Comparison of ENCODE assay signal across 26 cellular contexts in genomic region chr7:33687601-33688000, GRCh38.
"Had no signal": no experiment of that assay in that cellular context is flagged by ENCODE, and none has a peak within 500 bp of the region (broad histone marks: within the 10 kb centered on the region; RNA-seq: fewer than 3 reads in every experiment).

No MANE protein-coding gene starts in this region.

- H3K36me3 ChIP-seq: neutrophil, pancreas, prostate gland, right lobe of liver, sigmoid colon, stomach, thoracic aorta, thyroid gland, upper lobe of left lung, uterus had no signal

- H3K27ac ChIP-seq: neutrophil, pancreas, prostate gland, right lobe of liver, sigmoid colon, stomach, thoracic aorta, tibial nerve, uterus had no signal

- H3K27me3 ChIP-seq: neutrophil, pancreas, right lobe of liver, sigmoid colon, stomach, thyroid gland, tibial nerve, upper lobe of left lung, uterus had no signal

- H3K9me3 ChIP-seq: neutrophil, pancreas, prostate gland, right lobe of liver, sigmoid colon, stomach, thoracic aorta, thyroid gland, tibial nerve, upper lobe of left lung, uterus had no signal

- H3K4me3 ChIP-seq: pancreas, prostate gland, right lobe of liver, sigmoid colon, stomach, thoracic aorta, thyroid gland, tibial nerve, upper lobe of left lung, uterus had no signal

- ATAC-seq: naive thymus-derived CD8-positive, alpha-beta T cell; natural killer cell treated with Interleukin-12 subunit alpha and Interleukin-12 subunit beta and Interleukin-15 and Interleukin-18, amount 100 ng/mL, for 72 hours; pancreas; right cardiac atrium; right lobe of liver; stimulated activated effector memory CD8-positive, alpha-beta T cell treated with anti-CD3 and anti-CD28 coated beads, Interleukin-12 subunit alpha, Interleukin-12 subunit beta, amount 100 ng/mL, for 72 hours; stimulated activated naive B cell treated with anti-CD40 and anti-IgM and Interleukin-4, amounts not matched to agents 10 μg/mL and 1 μg/mL and 100 μg/mL, for 72 hours had no signal

- H3K4me1 ChIP-seq: pancreas, prostate gland, right lobe of liver, sigmoid colon, stomach, tibial nerve, upper lobe of left lung, uterus had no signal

- DNase-seq: naive thymus-derived CD8-positive, alpha-beta T cell; nephron progenitor cell; nucleus accumbens; pancreas; retina; right cardiac atrium; right lobe of liver; sigmoid colon; small intestine; stimulated activated CD4-positive, alpha-beta T cell treated with anti-CD3 and anti-CD28 coated beads, Interleukin-15, amount 100 ng/mL, for 24 hours; stimulated activated CD4-positive, alpha-beta T cell treated with anti-CD3 and anti-CD28 coated beads, Interleukin-2, amount 100 ng/mL, for 24 hours; stimulated activated CD4-positive, alpha-beta T cell treated with anti-CD3 and anti-CD28 coated beads, Interleukin-2, amount 100 ng/mL, for 48 hours; stimulated activated CD4-positive, alpha-beta T cell treated with anti-CD3 and anti-CD28 coated beads, Interleukin-4, amount 100 ng/mL, for 24 hours; stimulated activated naive B cell treated with anti-CD40 and anti-IgM and Interleukin-4, amounts not matched to agents 10 μg/mL and 1 μg/mL and 100 μg/mL, for 72 hours; stimulated activated naive CD4-positive, alpha-beta T cell treated with Interleukin-2 at 50 U/mL for 16 hours; stomach; thyroid gland; trophoblast cell; uterus had no signal
